ENCODE assay signal across 18 cellular contexts in the genomic region with DNA sequence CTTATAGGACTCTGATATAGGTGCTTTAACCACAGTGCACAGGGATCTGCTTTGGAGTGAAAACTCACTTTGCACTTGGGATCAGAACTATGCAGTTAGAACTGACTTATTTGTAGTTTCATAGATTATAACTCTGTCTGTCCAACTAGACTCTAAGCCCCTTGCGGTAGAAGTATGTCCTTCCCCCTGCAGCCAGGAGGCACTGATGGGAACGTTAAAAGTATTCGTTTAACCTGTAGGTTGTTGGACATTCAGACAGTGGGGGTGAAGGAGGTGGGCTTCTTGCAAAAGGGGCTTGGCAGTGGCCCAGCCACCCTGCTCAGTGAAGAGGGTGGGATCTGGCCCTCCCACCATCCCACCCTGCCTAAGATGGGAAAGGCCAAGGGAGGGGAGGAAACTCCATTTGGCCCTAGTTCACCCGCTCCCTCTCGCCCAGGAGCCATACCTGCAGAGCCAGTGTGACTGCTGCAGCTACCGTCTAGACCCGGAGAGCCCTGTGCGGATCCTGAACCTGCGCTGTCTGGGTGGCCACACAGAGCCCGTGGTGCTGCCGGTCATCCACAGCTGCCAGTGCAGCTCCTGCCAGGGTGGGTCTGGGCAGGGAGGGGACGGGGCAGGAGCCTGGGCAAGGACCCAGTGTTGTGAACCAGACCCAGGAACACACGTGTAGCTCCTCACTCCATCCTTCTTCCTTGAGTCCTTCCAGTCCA. TPM values are rescaled to one million over a fixed set of nuclear protein-coding genes. Genes with fewer than 3 reads are reported as not detected.
DNase-seq lines count a peak whose midpoint lies in the region; ATAC-seq and TF ChIP-seq lines count a peak whose summit lies in the region.
"Had no signal": no experiment of that assay in that cellular context is flagged by ENCODE, and none has a peak within 500 bp of the region (broad histone marks: within the 10 kb centered on the region; RNA-seq: fewer than 3 reads in every experiment).

No MANE protein-coding gene starts in this region.

- H3K27ac ChIP-seq in GM23338 (ENCODE audit: low read depth) (no peak overlapping the region), endodermal cell (ENCODE audit: low read depth, low read length) (no peak overlapping the region), GM23248 (no peak overlapping the region), foreskin keratinocyte (no peak overlapping the region)
- H3K27ac ChIP-seq: BLaER1 treated with 17β-estradiol and CSF1 and Interleukin-3, amounts not matched to agents 10 nM and 100 nM had no signal

- H3K27ac Mint-ChIP-seq in GM23338 (no peak overlapping the region), endodermal cell (no peak overlapping the region)
- H3K27ac Mint-ChIP-seq in stimulated activated naive B cell treated with anti-CD40 and anti-IgM and Interleukin-4, amounts not matched to agents 10 μg/mL and 1 μg/mL and 100 μg/mL, for 72 hours = no peak overlapping the region
- H3K27ac Mint-ChIP-seq: CD8-positive, alpha-beta memory T cell; IgD-negative memory B cell had no signal

- ATAC-seq in GM23338 (peak; percentile 25), foreskin keratinocyte (no peak)
- ATAC-seq in stimulated activated naive B cell treated with anti-CD40 and anti-IgM and Interleukin-4, amounts not matched to agents 10 μg/mL and 1 μg/mL and 100 μg/mL, for 72 hours (replicated peaks) = no peak

- H4K20me1 ChIP-seq in GM23338 (replicated peaks; ENCODE audit: insufficient read depth) (no peaks in the 10 kb centered on the region), GM23248 (ENCODE audit: insufficient read depth) (no peaks in the 10 kb centered on the region)
- H4K20me1 ChIP-seq: BLaER1 treated with 17β-estradiol and CSF1 and Interleukin-3, amounts not matched to agents 10 nM and 100 nM had no signal

- H3K4me2 ChIP-seq in GM23338 = no peak overlapping the region
- no peak overlapping the region for H3K4me2 ChIP-seq in GM23248 (ENCODE audit: unreplicated experiment)
- H3K4me2 ChIP-seq: BLaER1 treated with 17β-estradiol and CSF1 and Interleukin-3, amounts not matched to agents 10 nM and 100 nM had no signal

- H3K9me3 Mint-ChIP-seq in GM23338 (no peaks in the 10 kb centered on the region), endodermal cell (no peaks in the 10 kb centered on the region)
- no peaks in the 10 kb centered on the region for H3K9me3 Mint-ChIP-seq in stimulated activated naive B cell treated with anti-CD40 and anti-IgM and Interleukin-4, amounts not matched to agents 10 μg/mL and 1 μg/mL and 100 μg/mL, for 72 hours
- H3K9me3 Mint-ChIP-seq: CD8-positive, alpha-beta memory T cell; IgD-negative memory B cell had no signal

- 89% methylated on average over 8 to 13 of the region's 13 CpGs for WGBS in endodermal cell (ENCODE audit: insufficient coverage in 1 of 2, insufficient read length in 1 of 2), 2 experiments
- 37 to 58% methylated on average over 7 to 12 of the region's 13 CpGs for WGBS in GM23248 (ENCODE audit: low coverage in 1 of 2, low lambda C conversion rate in 2 of 2, missing lambda C conversion rate in 2 of 2), 2 experiments

- H3K27me3 ChIP-seq in GM23338 (ENCODE audit: insufficient read depth) (no peaks in the 10 kb centered on the region), endodermal cell (ENCODE audit: control insufficient read depth, insufficient read depth, low read length, poor library complexity, severe bottlenecking) (peaks cover 27% of the 10 kb centered on the region), GM23248 (replicated peaks; ENCODE audit: insufficient read depth) (no peaks in the 10 kb centered on the region), foreskin keratinocyte (peaks cover 5% of the 10 kb centered on the region)
- H3K27me3 ChIP-seq: BLaER1 treated with 17β-estradiol and CSF1 and Interleukin-3, amounts not matched to agents 10 nM and 100 nM had no signal

- H3F3A ChIP-seq in GM23338 (replicated peaks; ENCODE audit: low read depth) = no peaks in the 10 kb centered on the region
- no peaks in the 10 kb centered on the region for H3F3A ChIP-seq in GM23248 (ENCODE audit: insufficient read depth)

- TF ChIP-seq CTCF in GM23338 (conservative IDR thresholded peaks at IDR 0.05; ENCODE audit: low read depth in 2 of 2) (peak; percentile 21 to 28; a peak in 2 of 4 replicates), endodermal cell (conservative IDR thresholded peaks at IDR 0.05) (peak; percentile 28), foreskin keratinocyte (conservative IDR thresholded peaks at IDR 0.05) (no peak)

- no peak overlapping the region for H2AFZ ChIP-seq in GM23338
- H2AFZ ChIP-seq in GM23248 = no peak overlapping the region

- H3K4me3 Mint-ChIP-seq in GM23338 (no peak overlapping the region), endodermal cell (no peak overlapping the region)
- H3K4me3 Mint-ChIP-seq in stimulated activated naive B cell treated with anti-CD40 and anti-IgM and Interleukin-4, amounts not matched to agents 10 μg/mL and 1 μg/mL and 100 μg/mL, for 72 hours = no peak overlapping the region
- H3K4me3 Mint-ChIP-seq: CD8-positive, alpha-beta memory T cell; IgD-negative memory B cell had no signal

- H3K79me2 ChIP-seq in GM23338 (replicated peaks; ENCODE audit: insufficient read depth) (no peaks in the 10 kb centered on the region), GM23248 (ENCODE audit: insufficient read depth) (no peaks in the 10 kb centered on the region)

- H3K36me3 ChIP-seq in GM23338 (ENCODE audit: insufficient read depth) (no peaks in the 10 kb centered on the region), endodermal cell (ENCODE audit: control insufficient read depth, insufficient read depth, low read length) (no peaks in the 10 kb centered on the region), GM23248 (ENCODE audit: low read depth) (no peaks in the 10 kb centered on the region)
- H3K36me3 ChIP-seq: BLaER1 treated with 17β-estradiol and CSF1 and Interleukin-3, amounts not matched to agents 10 nM and 100 nM had no signal

- H3K9ac ChIP-seq in endodermal cell (ENCODE audit: extremely low read depth, low read length, poor library complexity, severe bottlenecking) (no peak overlapping the region), GM23248 (no peak overlapping the region)
- H3K9ac ChIP-seq: BLaER1 treated with 17β-estradiol and CSF1 and Interleukin-3, amounts not matched to agents 10 nM and 100 nM had no signal

- peaks cover 13% of the 10 kb centered on the region for H3K27me3 Mint-ChIP-seq in GM23338 (ENCODE audit: insufficient read depth, low read depth, poor library complexity)
- H3K27me3 Mint-ChIP-seq in endodermal cell (ENCODE audit: insufficient read depth) = peaks cover 35% of the 10 kb centered on the region
- H3K27me3 Mint-ChIP-seq in stimulated activated naive B cell treated with anti-CD40 and anti-IgM and Interleukin-4, amounts not matched to agents 10 μg/mL and 1 μg/mL and 100 μg/mL, for 72 hours = peaks cover 42 to 50% of the 10 kb centered on the region in 2 donors

- DNase-seq in GM23338 (ENCODE audit: low spot score) (no peak), NCI-H69 (lab: John Stamatoyannopoulos, UW) (peak; percentile 18), endodermal cell (no peak), posterior vena cava (ENCODE audit: low spot score) (peak; percentile 62), GM23248 (no peak), foreskin keratinocyte (no peak)
- no peak for DNase-seq in activated T-cell treated with anti-CD3 and anti-CD28 coated beads, Interleukin-2, amount 50 U/mL, for 48 hours
- no peak for DNase-seq in stimulated activated naive B cell treated with anti-CD40 and anti-IgM and Interleukin-4, amounts not matched to agents 10 μg/mL and 1 μg/mL and 100 μg/mL, for 72 hours
- DNase-seq: DND-41, NCI-H187, NCI-H345, NCI-H526 treated with DMSO at 0.1 percent for 48 hours, OCI-M1, RPMI8226, SW 1271 had no signal

- H3K4me3 ChIP-seq in GM23338 (no peak overlapping the region), endodermal cell (ENCODE audit: low read length) (no peak overlapping the region), GM23248 (no peak overlapping the region)
- H3K4me3 ChIP-seq: BLaER1 treated with 17β-estradiol and CSF1 and Interleukin-3, amounts not matched to agents 10 nM and 100 nM had no signal

- H3K9me3 ChIP-seq in endodermal cell (ENCODE audit: control insufficient read depth, low read length) (no peaks in the 10 kb centered on the region), GM23248 (ENCODE audit: low read depth) (no peaks in the 10 kb centered on the region)
- H3K9me3 ChIP-seq: BLaER1 treated with 17β-estradiol and CSF1 and Interleukin-3, amounts not matched to agents 10 nM and 100 nM had no signal

- intact Hi-C loops in posterior vena cava (cut with DNase I) = no loop called here

- peaks cover 12% of the 10 kb centered on the region for H3K4me1 Mint-ChIP-seq in GM23338
- peaks cover 4% of the 10 kb centered on the region for H3K4me1 Mint-ChIP-seq in endodermal cell
- H3K4me1 Mint-ChIP-seq in stimulated activated naive B cell treated with anti-CD40 and anti-IgM and Interleukin-4, amounts not matched to agents 10 μg/mL and 1 μg/mL and 100 μg/mL, for 72 hours = peaks cover 0 to under 1% of the 10 kb centered on the region in 2 donors

- no peaks in the 10 kb centered on the region for H3K4me1 ChIP-seq in GM23338 (ENCODE audit: insufficient read depth)
- no peaks in the 10 kb centered on the region for H3K4me1 ChIP-seq in endodermal cell (ENCODE audit: control insufficient read depth, insufficient read depth, low read length)
- no peaks in the 10 kb centered on the region for H3K4me1 ChIP-seq in GM23248 (ENCODE audit: insufficient read depth)
- H3K4me1 ChIP-seq in foreskin keratinocyte = no peaks in the 10 kb centered on the region

- no peaks in the 10 kb centered on the region; the same call in 2 of the 3 replicates for H3K36me3 Mint-ChIP-seq in GM23338 (ENCODE audit: low read depth)
- no peaks in the 10 kb centered on the region for H3K36me3 Mint-ChIP-seq in endodermal cell (ENCODE audit: low read depth)
- H3K36me3 Mint-ChIP-seq in stimulated activated naive B cell treated with anti-CD40 and anti-IgM and Interleukin-4, amounts not matched to agents 10 μg/mL and 1 μg/mL and 100 μg/mL, for 72 hours = no peaks in the 10 kb centered on the region

- H3K9me2 ChIP-seq in GM23338 (ENCODE audit: insufficient read depth) (no peaks in the 10 kb centered on the region), GM23248 (ENCODE audit: insufficient read depth) (no peaks in the 10 kb centered on the region)

- in situ Hi-C loops in GM23248 (cut with MboI) = no loop called here

RNA-seq across cellular contexts. Expression of a gene that starts 5.7 kb away (rescaled TPM):
- 1.6 and 2.3 TPM in 2 replicates for total RNA-seq in GM23338 (2014; rRNA removed; shearing (Covaris generic))
- polyA plus RNA-seq in GM23338 (2016; fragmentation: Nextera tagmentation; extraction: Ambion mirVana) (0.64 and 0.94 TPM in 2 replicates), GM23248 (2016; fragmentation: Nextera tagmentation; extraction: Ambion mirVana) (3.3 and 3.5 TPM in 2 replicates), foreskin keratinocyte (1.2 and 1.7 TPM in 2 replicates)
- total RNA-seq in endodermal cell (10 to 100 TPM in 1 of 2 donors, 1 to 10 TPM in 1; 8.3 to 15.6 TPM), posterior vena cava (10 to 100 TPM; 12.6 to 14.2 TPM), foreskin keratinocyte (3.7 and 5.1 TPM in 2 replicates)
- polyA plus RNA-seq in endodermal cell (2013, experiment 1 of 2) = 8.8 TPM
- 8.9 TPM for polyA plus RNA-seq in endodermal cell (2013, experiment 2 of 2)
- total RNA-seq in GM23248 (2014; rRNA removed; shearing (Covaris generic)) = 2.9 and 9.7 TPM in 2 replicates

RNA-seq across cellular contexts. Expression of a gene that starts 41.3 kb away (rescaled TPM):
- total RNA-seq in GM23338 (2014; rRNA removed; shearing (Covaris generic)) = 18.8 and 34.7 TPM in 2 replicates
- polyA plus RNA-seq in GM23338 (2016; fragmentation: Nextera tagmentation; extraction: Ambion mirVana) (14.8 and 15.6 TPM in 2 replicates), GM23248 (2016; fragmentation: Nextera tagmentation; extraction: Ambion mirVana) (7.7 and 8.0 TPM in 2 replicates), foreskin keratinocyte (5.0 and 14.0 TPM in 2 replicates)
- total RNA-seq in endodermal cell (10 to 100 TPM; 15.3 to 16.1 TPM), posterior vena cava (10 to 100 TPM; 13.0 to 13.2 TPM), foreskin keratinocyte (4.2 and 10.4 TPM in 2 replicates)
- polyA plus RNA-seq in endodermal cell (2013, experiment 1 of 2) = 30.6 TPM
- polyA plus RNA-seq in endodermal cell (2013, experiment 2 of 2) = 28.9 TPM
- total RNA-seq in GM23248 (2014; rRNA removed; shearing (Covaris generic)) = 6.9 and 17.7 TPM in 2 replicates

RNA-seq across cellular contexts. Expression of a gene that starts 59.1 kb away (rescaled TPM):
- total RNA-seq in GM23338 (2014; rRNA removed; shearing (Covaris generic)) = 0.10 and 0.19 TPM in 2 replicates
- 0.30 and 0.40 TPM in 2 replicates for polyA plus RNA-seq in GM23338 (2016; fragmentation: Nextera tagmentation; extraction: Ambion mirVana)
- total RNA-seq in endodermal cell = 1 to 10 TPM in 1 of 2 donors, under 1 TPM in 1; 0.91 to 2.5 TPM
- polyA plus RNA-seq in endodermal cell (2013, experiment 1 of 2) = 6.0 TPM
- polyA plus RNA-seq in endodermal cell (2013, experiment 2 of 2) = 5.3 TPM
- total RNA-seq in posterior vena cava = 10 to 100 TPM; 10.9 to 12.0 TPM
- not detected in 2 replicates for total RNA-seq in GM23248 (2014; rRNA removed; shearing (Covaris generic))
- polyA plus RNA-seq in GM23248 (2016; fragmentation: Nextera tagmentation; extraction: Ambion mirVana) = not detected in 2 replicates
- 0.35 and 0.48 TPM in 2 replicates for total RNA-seq in foreskin keratinocyte
- 0.48 and 0.66 TPM in 2 replicates for polyA plus RNA-seq in foreskin keratinocyte
- polyA plus RNA-seq: IgD-negative memory B cell had no signal

Comparison
In these comparisons a context has a peak if more than half of its experiments do, and no peak if none do; other contexts are left out.
1. DNase-seq: peak in NCI-H69 (single experiment) and posterior vena cava (single experiment); none in GM23338 (single experiment), endodermal cell (single experiment), activated T-cell treated with anti-CD3 and anti-CD28 coated beads, Interleukin-2, amount 50 U/mL, for 48 hours (0 of 2), GM23248 (single experiment), foreskin keratinocyte (0 of 2) and stimulated activated naive B cell treated with anti-CD40 and anti-IgM and Interleukin-4, amounts not matched to agents 10 μg/mL and 1 μg/mL and 100 μg/mL, for 72 hours (single experiment).